Comparison of ENCODE assay signal across 1 cellular context in genomic region chr21:37348664-37349063, GRCh38.
TF ChIP-seq lines count a peak whose summit lies in the region.

No MANE protein-coding gene starts in this region.

TF ChIP-seq in K562, 482 proteins besides CTCF, POLR2A, EP300 and RAD21 (continued from another document):
- TF ChIP-seq YY1 (IDR thresholded peaks at IDR 0.05; ENCODE audit: borderline replicate concordance in 1 of 3, control insufficient read depth in 1 of 3, extremely low read depth in 1 of 3, insufficient read depth in 3 of 3, insufficient read length in 1 of 3, insufficient replicate concordance in 2 of 3, low read depth in 1 of 3, low read length in 2 of 3) (no peak), NFRKB (IDR thresholded peaks at IDR 0.05; ENCODE audit: low read depth) (no peak), EP400 (IDR thresholded peaks at IDR 0.05) (peak; percentile 54), EZH2 (IDR thresholded peaks at IDR 0.05; ENCODE audit: borderline replicate concordance, low read depth, low read length) (no peak), BCOR (IDR thresholded peaks at IDR 0.05) (no peak), ZNF146 (CRISPR knock-in tag; IDR thresholded peaks at IDR 0.05; ENCODE audit: unreplicated experiment) (no peak), SMAD2 (IDR thresholded peaks at IDR 0.05; ENCODE audit: low read depth, low read length) (no peak), POU5F1 (IDR thresholded peaks at IDR 0.05; ENCODE audit: borderline replicate concordance, low read depth, low read length, partially characterized antibody) (no peak), FOXJ3 (CRISPR knock-in tag; IDR thresholded peaks at IDR 0.05) (no peak), NR2F6 (CRISPR knock-in tag; IDR thresholded peaks at IDR 0.05) (no peak), ZNF165 (CRISPR knock-in tag; IDR thresholded peaks at IDR 0.05; ENCODE audit: borderline replicate concordance) (no peak), TRIM24 (IDR thresholded peaks at IDR 0.05) (peak; percentile 86 to 94), HMG20B (CRISPR knock-in tag; IDR thresholded peaks at IDR 0.05) (no peak), SOX6 (IDR thresholded peaks at IDR 0.05) (no peak), MCM3 (IDR thresholded peaks at IDR 0.05) (no peak), ZNF830 (CRISPR knock-in tag; IDR thresholded peaks at IDR 0.05) (no peak), CHD4 (IDR thresholded peaks at IDR 0.05; ENCODE audit: insufficient read depth, insufficient replicate concordance, low read depth, low read length, poor library complexity, severe bottlenecking) (no peak), HDAC2 (IDR thresholded peaks at IDR 0.05) (peak; percentile 69; the same call in 1 of the 2 replicates), FOXA3 (CRISPR knock-in tag; conservative IDR thresholded peaks at IDR 0.05 in 1 of 2, IDR thresholded peaks at IDR 0.05 in 1 of 2) (0 out of 4 replicates have a peak, but pooled peaks of 1 of the 2 experiments have one; percentile 3), ZSCAN29 (IDR thresholded peaks at IDR 0.05) (no peak), NR2C1 (IDR thresholded peaks at IDR 0.05) (0 out of 2 replicates have a peak, but pooled peaks have one; percentile 32), NR2C1 (tag; IDR thresholded peaks at IDR 0.05) (no peak), ZNF592 (IDR thresholded peaks at IDR 0.05) (no peak)
- TF ChIP-seq, protein P1, sequence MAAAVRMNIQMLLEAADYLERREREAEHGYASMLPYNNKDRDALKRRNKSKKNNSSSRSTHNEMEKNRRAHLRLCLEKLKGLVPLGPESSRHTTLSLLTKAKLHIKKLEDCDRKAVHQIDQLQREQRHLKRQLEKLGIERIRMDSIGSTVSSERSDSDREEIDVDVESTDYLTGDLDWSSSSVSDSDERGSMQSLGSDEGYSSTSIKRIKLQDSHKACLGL (CRISPR knock-in tag; IDR thresholded peaks at IDR 0.05; ENCODE audit: borderline replicate concordance, poor library complexity, severe bottlenecking), result no peak
- TF ChIP-seq, protein P2, sequence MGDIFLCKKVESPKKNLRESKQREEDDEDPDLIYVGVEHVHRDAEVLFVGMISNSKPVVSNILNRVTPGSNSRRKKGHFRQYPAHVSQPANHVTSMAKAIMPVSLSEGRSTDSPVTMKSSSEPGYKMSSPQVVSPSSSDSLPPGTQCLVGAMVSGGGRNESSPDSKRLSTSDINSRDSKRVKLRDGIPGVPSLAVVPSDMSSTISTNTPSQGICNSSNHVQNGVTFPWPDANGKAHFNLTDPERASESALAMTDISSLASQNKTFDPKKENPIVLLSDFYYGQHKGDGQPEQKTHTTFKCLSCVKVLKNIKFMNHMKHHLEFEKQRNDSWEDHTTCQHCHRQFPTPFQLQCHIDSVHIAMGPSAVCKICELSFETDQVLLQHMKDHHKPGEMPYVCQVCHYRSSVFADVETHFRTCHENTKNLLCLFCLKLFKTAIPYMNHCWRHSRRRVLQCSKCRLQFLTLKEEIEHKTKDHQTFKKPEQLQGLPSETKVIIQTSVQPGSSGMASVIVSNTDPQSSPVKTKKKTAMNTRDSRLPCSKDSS (IDR thresholded peaks at IDR 0.05; ENCODE audit: low read depth, partially characterized antibody), result peak; percentile 96
- TF ChIP-seq, protein P3, sequence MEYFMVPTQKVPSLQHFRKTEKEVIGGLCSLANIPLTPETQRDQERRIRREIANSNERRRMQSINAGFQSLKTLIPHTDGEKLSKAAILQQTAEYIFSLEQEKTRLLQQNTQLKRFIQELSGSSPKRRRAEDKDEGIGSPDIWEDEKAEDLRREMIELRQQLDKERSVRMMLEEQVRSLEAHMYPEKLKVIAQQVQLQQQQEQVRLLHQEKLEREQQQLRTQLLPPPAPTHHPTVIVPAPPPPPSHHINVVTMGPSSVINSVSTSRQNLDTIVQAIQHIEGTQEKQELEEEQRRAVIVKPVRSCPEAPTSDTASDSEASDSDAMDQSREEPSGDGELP (CRISPR knock-in tag; IDR thresholded peaks at IDR 0.05; ENCODE audit: borderline replicate concordance), result no peak
